8 cellular contexts compared by ENCODE assay signal in genomic region chr19:4304509-4305252, GRCh38. TPM values are rescaled to one million over a fixed set of nuclear protein-coding genes. Genes with fewer than 3 reads are reported as not detected.
DNase-seq lines count a peak whose midpoint lies in the region; ATAC-seq and TF ChIP-seq lines count a peak whose summit lies in the region.

Gene FSD1, plus strand, starts transcription at chr19:4304598. Its CDS starts 149 bp downstream, at chr19:4304747.

- ATAC-seq in HG02623 (IDR thresholded peaks at IDR 0.05; ENCODE audit: unreplicated experiment) (no peak), GM18870 (IDR thresholded peaks at IDR 0.05; ENCODE audit: unreplicated experiment) (no peak)

- DNase-seq in ACHN (peak; percentile 53), GM20000 (ENCODE audit: low spot score) (peak; percentile 95), NOMO-1 (lab: John Stamatoyannopoulos, UW; ENCODE audit: unreplicated experiment in 2 of 2) (peak; percentile 20 to 41), activated T-cell treated with anti-CD3 and anti-CD28 coated beads for 4 hours (peak; percentile 37), fibroblast of villous mesenchyme (ENCODE audit: low read depth) (no peak), skeletal muscle cell (ENCODE audit: low read depth) (no peak)

- no peak for TF ChIP-seq CTCF in GM20000 (IDR thresholded peaks at IDR 0.05; ENCODE audit: extremely low read depth, missing control alignments)
- no peak for TF ChIP-seq CTCF in fibroblast of villous mesenchyme (IDR thresholded peaks at IDR 0.05; ENCODE audit: insufficient read depth, low read depth, low read length)

- in situ Hi-C loops in ACHN (cut with HindIII; ENCODE audit: low pct_ligation_motif_present, low pct_unique_long_range_greater_than_20kb, low sequenced_read_pairs) = no loop called here

- H3K4me3 ChIP-seq in fibroblast of villous mesenchyme (ENCODE audit: low read depth, low read length) (peak within 1 kb of the TSS; percentile 51), skeletal muscle cell (ENCODE audit: low read depth, low read length) (peak within 1 kb of the TSS; percentile 46)

RNA-seq across cellular contexts. Expression of gene FSD1, which starts in this region (rescaled TPM):
- total RNA-seq in fibroblast of villous mesenchyme = 8.6 and 9.3 TPM in 2 replicates

Comparison
In these comparisons a context has a peak if more than half of its experiments do, and no peak if none do; other contexts are left out.
1. DNase-seq: peak in ACHN (single experiment), GM20000 (single experiment), NOMO-1 (2 of 2) and activated T-cell treated with anti-CD3 and anti-CD28 coated beads for 4 hours (single experiment); none in fibroblast of villous mesenchyme (single experiment) and skeletal muscle cell (single experiment).